ENCODE assay signal across 20 cellular contexts in genomic region chr3:122589297-122589696, GRCh38. TPM values are rescaled to one million over a fixed set of nuclear protein-coding genes. Genes with fewer than 3 reads are reported as not detected.
DNase-seq lines count a peak whose midpoint lies in the region; ATAC-seq and TF ChIP-seq lines count a peak whose summit lies in the region.
"Had no signal": no experiment of that assay in that cellular context is flagged by ENCODE, and none has a peak within 500 bp of the region (broad histone marks: within the 10 kb centered on the region; RNA-seq: fewer than 3 reads in every experiment).

No MANE protein-coding gene starts in this region.

- no peaks in the 10 kb centered on the region for H3K27me3 Mint-ChIP-seq in CD4-positive, alpha-beta T cell
- H3K27me3 Mint-ChIP-seq: naive thymus-derived CD8-positive, alpha-beta T cell; T-cell had no signal

- H4K20me1 ChIP-seq in OCI-LY1 (ENCODE audit: insufficient read depth, low read length), result no peaks in the 10 kb centered on the region

- H3K36me3 ChIP-seq in OCI-LY1 (ENCODE audit: insufficient read depth, low read length) (no peaks in the 10 kb centered on the region), breast epithelium (no peaks in the 10 kb centered on the region)
- H3K36me3 ChIP-seq: vagina had no signal

- H3K9me2 ChIP-seq in OCI-LY1 (ENCODE audit: low read depth, low read length), result no peaks in the 10 kb centered on the region; the same call in 1 of the 2 replicates

- POLR2A ChIA-PET in CD4-positive, alpha-beta T cell (lab: Charles Lee), result no interaction called here

- H3K79me2 ChIP-seq in OCI-LY1 (ENCODE audit: insufficient read depth, low read length), result no peaks in the 10 kb centered on the region

- no peak overlapping the region; the same call in 1 of the 2 replicates for H3K4me2 ChIP-seq in OCI-LY1 (ENCODE audit: low read length)

- intact Hi-C loops in breast epithelium (cut with DNase I; ENCODE audit: low total_unique reads), result no loop called here
- intact Hi-C loops in CD4-positive, alpha-beta T cell (cut with DNase I, micrococcal nuclease), result loop anchor here in 1 of 2 experiments (10.0 kb wide), 1 partner anchor 864 kb away; no protein-coding TSS in a partner anchor

- peaks cover 38% of the 10 kb centered on the region for H3K4me1 Mint-ChIP-seq in CD4-positive, alpha-beta T cell (ENCODE audit: low read depth)

- no peaks in the 10 kb centered on the region for H3K9me3 ChIP-seq in OCI-LY1 (ENCODE audit: low read length)
- H3K9me3 ChIP-seq in breast epithelium, result no peaks in the 10 kb centered on the region
- no peaks in the 10 kb centered on the region for H3K9me3 ChIP-seq in CD4-positive, alpha-beta T cell (ENCODE audit: control insufficient read depth, low read length)
- H3K9me3 ChIP-seq: vagina had no signal

- no peak overlapping the region for H2AFZ ChIP-seq in OCI-LY1 (ENCODE audit: low read length)

- TF ChIP-seq CTCF in GM12865 (IDR thresholded peaks at IDR 0.05; ENCODE audit: insufficient read depth, low read depth, low read length, missing control alignments) (no peak), OCI-LY1 (IDR thresholded peaks at IDR 0.05; ENCODE audit: low read length) (no peak), breast epithelium (IDR thresholded peaks at IDR 0.05) (no peak)
- TF ChIP-seq CTCF in CD4-positive, alpha-beta T cell (IDR thresholded peaks at IDR 0.05), result no peak

- H3K27ac ChIP-seq in OCI-LY1 (ENCODE audit: low read depth, low read length, poor library complexity, severe bottlenecking) (peak overlapping the region; percentile 41), breast epithelium (no peak overlapping the region)
- H3K27ac ChIP-seq in CD4-positive, alpha-beta T cell (ENCODE audit: low read depth, low read length), result no peak overlapping the region
- H3K27ac ChIP-seq: vagina had no signal

- H3K4me1 ChIP-seq in OCI-LY1 (ENCODE audit: insufficient read depth, low read length, severe bottlenecking), result peaks cover 12% of the 10 kb centered on the region
- no peaks in the 10 kb centered on the region for H3K4me1 ChIP-seq in breast epithelium
- H3K4me1 ChIP-seq: vagina had no signal

- H3K4me3 Mint-ChIP-seq in CD4-positive, alpha-beta T cell, result no peak overlapping the region
- H3K4me3 Mint-ChIP-seq: naive thymus-derived CD8-positive, alpha-beta T cell; T-cell had no signal

- CTCF ChIA-PET in CD4-positive, alpha-beta T cell (lab: Charles Lee), result no interaction called here

- H3F3A ChIP-seq in OCI-LY1 (ENCODE audit: insufficient read depth, low read length), result no peaks in the 10 kb centered on the region

- DNase-seq in GM12865 (ENCODE audit: low read depth) (peak; percentile 63), breast epithelium (ENCODE audit: low spot score in 2 of 2) (no peak), DMS114 treated with DMSO at 0.1 percent for 48 hours (lab: John Stamatoyannopoulos, UW; ENCODE audit: unreplicated experiment) (no peak), RKO (ENCODE audit: low spot score) (no peak)
- DNase-seq in CD4-positive, alpha-beta T cell, result no peak
- DNase-seq: activated CD4-positive, alpha-beta T cell treated with anti-CD3 and anti-CD28 coated beads for 1 hour; activated T-cell treated with anti-CD3 and anti-CD28 coated beads, Interleukin-2, amount 50 U/mL, for 1 hour; DMS79 treated with DMSO at 0.1 percent for 48 hours; naive thymus-derived CD8-positive, alpha-beta T cell; NCI-H1092; NCI-H2227 treated with DMSO at 0.1 percent for 48 hours; stimulated activated CD4-positive, alpha-beta T cell treated with anti-CD3 and anti-CD28 coated beads, Interleukin-2, amount 100 ng/mL, for 24 hours; T-cell had no signal

- H3K27ac Mint-ChIP-seq in CD4-positive, alpha-beta T cell, result no peak overlapping the region
- H3K27ac Mint-ChIP-seq: T-cell had no signal

- no peak overlapping the region for H3K9ac ChIP-seq in OCI-LY1 (ENCODE audit: low read length)

- no peaks in the 10 kb centered on the region for H3K27me3 ChIP-seq in OCI-LY1 (ENCODE audit: insufficient read depth, low read length)
- H3K27me3 ChIP-seq in breast epithelium, result no peaks in the 10 kb centered on the region
- no peaks in the 10 kb centered on the region for H3K27me3 ChIP-seq in CD4-positive, alpha-beta T cell (ENCODE audit: control insufficient read depth, insufficient read depth, low read length)
- H3K27me3 ChIP-seq: vagina had no signal

- H3K36me3 Mint-ChIP-seq in CD4-positive, alpha-beta T cell (ENCODE audit: low read depth), result peaks cover 47% of the 10 kb centered on the region

- H3K4me3 ChIP-seq in GM12865 (ENCODE audit: low read depth, low read length) (no peak overlapping the region), OCI-LY1 (ENCODE audit: low read depth, low read length, poor library complexity, severe bottlenecking) (no peak overlapping the region), breast epithelium (no peak overlapping the region)
- H3K4me3 ChIP-seq: vagina had no signal

- peak; percentile 89 for ATAC-seq in GM19351 (IDR thresholded peaks at IDR 0.05; ENCODE audit: unreplicated experiment)
- peak; percentile 87 for ATAC-seq in HG02938 (IDR thresholded peaks at IDR 0.05; ENCODE audit: unreplicated experiment)
- no peak for ATAC-seq in CD4-positive, alpha-beta T cell (ENCODE audit: poor library complexity)
- ATAC-seq: left lobe of liver; naive thymus-derived CD8-positive, alpha-beta T cell; T-cell had no signal

- no peak for TF ChIP-seq POLR2A in breast epithelium (IDR thresholded peaks at IDR 0.05)

- no peaks in the 10 kb centered on the region for H3K9me3 Mint-ChIP-seq in CD4-positive, alpha-beta T cell
- H3K9me3 Mint-ChIP-seq: T-cell had no signal

RNA-seq across cellular contexts. Expression of gene PARP15, which starts 11.8 kb away (rescaled TPM):
- 1 to 10 TPM; 2.9 to 5.6 (median 5.4) TPM for total RNA-seq in breast epithelium
- 10 to 100 TPM; 41.6 to 41.8 TPM for total RNA-seq in CD4-positive, alpha-beta T cell
- total RNA-seq: chondrocyte, HT1080 had no signal

RNA-seq across cellular contexts. Expression of gene DTX3L, which starts 25.2 kb away (rescaled TPM):
- 10 to 100 TPM; 19.0 to 30.1 (median 29.2) TPM for total RNA-seq in breast epithelium
- total RNA-seq in CD4-positive, alpha-beta T cell, result 10 to 100 TPM; 15.4 to 18.6 TPM

RNA-seq across cellular contexts. Expression of gene PARP9, which starts 25.2 kb away (rescaled TPM):
- 10 to 100 TPM; 17.4 to 55.1 (median 39.7) TPM for total RNA-seq in breast epithelium
- total RNA-seq in CD4-positive, alpha-beta T cell, result 10 to 100 TPM; 13.2 to 14.4 TPM

Comparison
In these comparisons a context has a peak if more than half of its experiments do, and no peak if none do; other contexts are left out.
1. RNA of gene PARP15, which starts 11.8 kb away (total RNA-seq): 41.6 to 41.8 TPM in CD4-positive, alpha-beta T cell; 2.9 to 5.6 TPM in breast epithelium; every median in the first group is over 4 times any median in the second.